Comparison of ENCODE assay signal across 1 cellular context in the genomic region with DNA sequence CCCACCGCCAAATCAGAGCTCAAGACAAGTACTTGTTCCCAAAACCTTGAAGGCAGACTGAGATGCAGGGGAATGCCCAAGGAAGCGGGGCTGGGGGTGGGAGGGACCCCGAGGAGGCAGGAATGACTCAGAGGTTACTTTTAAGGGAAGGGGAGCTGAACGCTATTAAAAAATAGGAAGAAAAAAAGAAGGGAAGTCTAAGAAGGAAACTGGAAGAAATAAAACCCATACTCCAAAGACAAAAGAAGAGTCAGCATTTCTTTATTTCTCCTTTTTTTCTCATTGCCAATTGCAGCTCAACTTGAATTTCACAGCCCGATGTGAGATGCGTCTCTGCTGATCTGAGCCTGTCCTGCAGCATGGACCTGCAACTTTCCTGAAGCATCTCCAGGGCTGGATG.
A peak's percentile ranks its signal among the peaks of the same experiment; 100 is the strongest.
TF ChIP-seq lines count a peak whose summit lies in the region.

No MANE protein-coding gene starts in this region.

TF ChIP-seq in K562, 482 proteins besides CTCF, POLR2A, EP300 and RAD21:
- peak; percentile 27; the same call in 1 of the 2 replicates for TF ChIP-seq ZNF316 (IDR thresholded peaks at IDR 0.05)
TF ChIP-seq in K562: peak in this region for 1; not testable (repeated sequence) for 481.
